In genomic region chr7:92881091-92881485, GRCh38 we compare ENCODE assay signal across 20 cellular contexts. TPM values are rescaled to one million over a fixed set of nuclear protein-coding genes. Genes with fewer than 3 reads are reported as not detected.
DNase-seq lines count a peak whose midpoint lies in the region; ATAC-seq and TF ChIP-seq lines count a peak whose summit lies in the region.
"Had no signal": no experiment of that assay in that cellular context is flagged by ENCODE, and none has a peak within 500 bp of the region (broad histone marks: within the 10 kb centered on the region; RNA-seq: fewer than 3 reads in every experiment).

No MANE protein-coding gene starts in this region.

- no peak overlapping the region for H3K27ac ChIP-seq in neural progenitor cell
- H3K27ac ChIP-seq: BLaER1 treated with 17β-estradiol and CSF1 and Interleukin-3, amounts not matched to agents 10 nM and 100 nM had no signal

- intact Hi-C loops in activated T-helper 2 cell treated with anti-CD3 and anti-CD28 coated beads, Interferon-gamma antibody, Interleukin-2, Interleukin-4, amounts not matched to agents 10 μg/mL and 5 μg/mL and 100 μg/mL, durations not matched to agents 14 hours and 24 hours and 36 hours (cut with micrococcal nuclease): no loop called here

- peaks cover 6% of the 10 kb centered on the region for H3K27me3 Mint-ChIP-seq in activated CD4-positive, alpha-beta T cell treated with anti-CD3 and anti-CD28 coated beads, Interleukin-2, amount 10 ng/mL, durations not matched to agents 7 days and 5 days
- H3K27me3 Mint-ChIP-seq in activated T-helper 2 cell treated with anti-CD3 and anti-CD28 coated beads, Interferon-gamma antibody, Interleukin-2, Interleukin-4, amounts not matched to agents 10 μg/mL and 5 μg/mL and 100 μg/mL, durations not matched to agents 14 hours and 24 hours and 36 hours (ENCODE audit: low read depth): no peaks in the 10 kb centered on the region
- H3K27me3 Mint-ChIP-seq in neural progenitor cell (ENCODE audit: insufficient read depth, low read depth): no peaks in the 10 kb centered on the region
- H3K27me3 Mint-ChIP-seq: CD4-positive, alpha-beta memory T cell; IgD-negative memory B cell had no signal

- H3K9ac ChIP-seq in neural progenitor cell: no peak overlapping the region
- H3K9ac ChIP-seq: BLaER1 treated with 17β-estradiol and CSF1 and Interleukin-3, amounts not matched to agents 10 nM and 100 nM had no signal

- no peak overlapping the region for H3K4me3 Mint-ChIP-seq in activated CD4-positive, alpha-beta T cell treated with anti-CD3 and anti-CD28 coated beads, Interleukin-2, amount 10 ng/mL, durations not matched to agents 7 days and 5 days
- no peak overlapping the region for H3K4me3 Mint-ChIP-seq in activated T-helper 2 cell treated with anti-CD3 and anti-CD28 coated beads, Interferon-gamma antibody, Interleukin-2, Interleukin-4, amounts not matched to agents 10 μg/mL and 5 μg/mL and 100 μg/mL, durations not matched to agents 14 hours and 24 hours and 36 hours (ENCODE audit: low read depth)
- H3K4me3 Mint-ChIP-seq in neural progenitor cell: no peak overlapping the region
- H3K4me3 Mint-ChIP-seq: IgD-negative memory B cell had no signal

- H3K4me1 Mint-ChIP-seq in activated CD4-positive, alpha-beta T cell treated with anti-CD3 and anti-CD28 coated beads, Interleukin-2, amount 10 ng/mL, durations not matched to agents 7 days and 5 days: peaks cover 26% of the 10 kb centered on the region
- H3K4me1 Mint-ChIP-seq in activated T-helper 2 cell treated with anti-CD3 and anti-CD28 coated beads, Interferon-gamma antibody, Interleukin-2, Interleukin-4, amounts not matched to agents 10 μg/mL and 5 μg/mL and 100 μg/mL, durations not matched to agents 14 hours and 24 hours and 36 hours (ENCODE audit: low read depth): peaks cover 32% of the 10 kb centered on the region
- H3K4me1 Mint-ChIP-seq in neural progenitor cell: peaks cover 3% of the 10 kb centered on the region
- H3K4me1 Mint-ChIP-seq: IgD-negative memory B cell had no signal

- H3K4me3 ChIP-seq in GM12865 (ENCODE audit: low read depth, low read length) (no peak overlapping the region), neural progenitor cell (no peak overlapping the region)
- H3K4me3 ChIP-seq: BLaER1 treated with 17β-estradiol and CSF1 and Interleukin-3, amounts not matched to agents 10 nM and 100 nM had no signal

- no peaks in the 10 kb centered on the region for H3K4me1 ChIP-seq in neural progenitor cell
- H3K4me1 ChIP-seq: Caco-2 had no signal

- peak; percentile 8 for DNase-seq in activated CD4-positive, alpha-beta T cell treated with anti-CD3 and anti-CD28 coated beads, Interleukin-2, amount 10 ng/mL, durations not matched to agents 7 days and 5 days
- DNase-seq in activated CD4-positive, alpha-beta T cell treated with anti-CD3 and anti-CD28 coated beads, Interleukin-2, amount 50 U/mL, for 48 hours: no peak
- DNase-seq in GM12865 (ENCODE audit: low read depth) (peak; percentile 12), neural progenitor cell (ENCODE audit: low spot score) (no peak), GM20000 (ENCODE audit: low spot score) (no peak)
- DNase-seq in activated T-helper 2 cell treated with anti-CD3 and anti-CD28 coated beads, Interferon-gamma antibody, Interleukin-2, Interleukin-4, amounts not matched to agents 10 μg/mL and 5 μg/mL and 100 μg/mL, durations not matched to agents 14 hours and 24 hours and 36 hours (ENCODE audit: low spot score): no peak
- no peak for DNase-seq in effector CD8-positive, alpha-beta T cell (lab: John Stamatoyannopoulos, UW)
- DNase-seq: 8988T, DMS 273 treated with DMSO at 0.1 percent for 48 hours, DMS79 treated with DMSO at 0.1 percent for 48 hours, MV-4-11, NCI-H1105 treated with DMSO at 0.1 percent for 48 hours, NCI-H2081, NCI-H2171, NCI-H345 had no signal

- H4K20me1 ChIP-seq in neural progenitor cell (ENCODE audit: low read depth): no peaks in the 10 kb centered on the region
- H4K20me1 ChIP-seq: BLaER1 treated with 17β-estradiol and CSF1 and Interleukin-3, amounts not matched to agents 10 nM and 100 nM had no signal

- no peaks in the 10 kb centered on the region for H3K27me3 ChIP-seq in neural progenitor cell
- H3K27me3 ChIP-seq: BLaER1 treated with 17β-estradiol and CSF1 and Interleukin-3, amounts not matched to agents 10 nM and 100 nM had no signal

- H2AFZ ChIP-seq in neural progenitor cell (replicated peaks): no peak overlapping the region

- H3K36me3 ChIP-seq in neural progenitor cell: no peaks in the 10 kb centered on the region
- H3K36me3 ChIP-seq: BLaER1 treated with 17β-estradiol and CSF1 and Interleukin-3, amounts not matched to agents 10 nM and 100 nM had no signal

- CTCF ChIA-PET in activated CD4-positive, alpha-beta T cell treated with anti-CD3 and anti-CD28 coated beads, Interleukin-2, amount 10 ng/mL, durations not matched to agents 7 days and 5 days (lab: Charles Lee): interaction anchor here (1.0 to 1.2 kb wide), 2 partner anchors 11 to 16 kb away, joined by 3 to 5 read pairs; no protein-coding TSS in a partner anchor

- no peak for ATAC-seq in HG02981 (IDR thresholded peaks at IDR 0.05; ENCODE audit: unreplicated experiment)

- no peak overlapping the region for H3K27ac Mint-ChIP-seq in activated CD4-positive, alpha-beta T cell treated with anti-CD3 and anti-CD28 coated beads, Interleukin-2, amount 10 ng/mL, durations not matched to agents 7 days and 5 days
- peak overlapping the region; percentile 14 for H3K27ac Mint-ChIP-seq in activated T-helper 2 cell treated with anti-CD3 and anti-CD28 coated beads, Interferon-gamma antibody, Interleukin-2, Interleukin-4, amounts not matched to agents 10 μg/mL and 5 μg/mL and 100 μg/mL, durations not matched to agents 14 hours and 24 hours and 36 hours
- H3K27ac Mint-ChIP-seq in neural progenitor cell: peak overlapping the region; percentile 54
- H3K27ac Mint-ChIP-seq: IgD-negative memory B cell had no signal

- H3K36me3 Mint-ChIP-seq in activated CD4-positive, alpha-beta T cell treated with anti-CD3 and anti-CD28 coated beads, Interleukin-2, amount 10 ng/mL, durations not matched to agents 7 days and 5 days (ENCODE audit: low read depth): peaks cover 13% of the 10 kb centered on the region
- H3K36me3 Mint-ChIP-seq in activated T-helper 2 cell treated with anti-CD3 and anti-CD28 coated beads, Interferon-gamma antibody, Interleukin-2, Interleukin-4, amounts not matched to agents 10 μg/mL and 5 μg/mL and 100 μg/mL, durations not matched to agents 14 hours and 24 hours and 36 hours (ENCODE audit: low read depth): peaks cover 28% of the 10 kb centered on the region
- H3K36me3 Mint-ChIP-seq in neural progenitor cell: peaks cover 5% of the 10 kb centered on the region
- H3K36me3 Mint-ChIP-seq: CD4-positive, alpha-beta memory T cell had no signal

- TF ChIP-seq CTCF in GM12865 (IDR thresholded peaks at IDR 0.05; ENCODE audit: insufficient read depth, low read depth, low read length, missing control alignments) (no peak), neural progenitor cell (IDR thresholded peaks at IDR 0.05) (no peak), GM20000 (IDR thresholded peaks at IDR 0.05; ENCODE audit: extremely low read depth, missing control alignments) (no peak)

- POLR2A ChIA-PET in activated CD4-positive, alpha-beta T cell treated with anti-CD3 and anti-CD28 coated beads, Interleukin-2, amount 10 ng/mL, durations not matched to agents 7 days and 5 days (lab: Charles Lee): no interaction called here

- H3K9me3 ChIP-seq in neural progenitor cell (ENCODE audit: low read depth): no peaks in the 10 kb centered on the region

- H3F3A ChIP-seq in neural progenitor cell (ENCODE audit: low read depth): no peaks in the 10 kb centered on the region

- H3K79me2 ChIP-seq in neural progenitor cell (ENCODE audit: low read depth): no peaks in the 10 kb centered on the region

- H3K4me2 ChIP-seq in neural progenitor cell: no peak overlapping the region
- H3K4me2 ChIP-seq: BLaER1 treated with 17β-estradiol and CSF1 and Interleukin-3, amounts not matched to agents 10 nM and 100 nM had no signal

- peaks cover 24% of the 10 kb centered on the region for H3K9me3 Mint-ChIP-seq in activated CD4-positive, alpha-beta T cell treated with anti-CD3 and anti-CD28 coated beads, Interleukin-2, amount 10 ng/mL, durations not matched to agents 7 days and 5 days
- peaks cover 48% of the 10 kb centered on the region for H3K9me3 Mint-ChIP-seq in activated T-helper 2 cell treated with anti-CD3 and anti-CD28 coated beads, Interferon-gamma antibody, Interleukin-2, Interleukin-4, amounts not matched to agents 10 μg/mL and 5 μg/mL and 100 μg/mL, durations not matched to agents 14 hours and 24 hours and 36 hours
- peaks cover 38% of the 10 kb centered on the region for H3K9me3 Mint-ChIP-seq in neural progenitor cell

RNA-seq across cellular contexts. Expression of gene CDK6, which starts 44.7 kb away (rescaled TPM):
- total RNA-seq in activated CD4-positive, alpha-beta T cell treated with anti-CD3 and anti-CD28 coated beads, Interleukin-2, amount 10 ng/mL, durations not matched to agents 7 days and 5 days: 10 to 100 TPM; 84.1 to 95.4 TPM
- total RNA-seq in activated T-helper 2 cell treated with anti-CD3 and anti-CD28 coated beads, Interferon-gamma antibody, Interleukin-2, Interleukin-4, amounts not matched to agents 10 μg/mL and 5 μg/mL and 100 μg/mL, durations not matched to agents 14 hours and 24 hours and 36 hours: 254 and 265 TPM in 2 replicates
- 3.6 and 6.0 TPM in 2 replicates for total RNA-seq in neural progenitor cell (ENCODE audit: low replicate concordance)

Comparison
In these comparisons a context has a peak if more than half of its experiments do, and no peak if none do; other contexts are left out.
1. DNase-seq: peak in activated CD4-positive, alpha-beta T cell treated with anti-CD3 and anti-CD28 coated beads, Interleukin-2, amount 10 ng/mL, durations not matched to agents 7 days and 5 days (single experiment) and GM12865 (single experiment); none in activated CD4-positive, alpha-beta T cell treated with anti-CD3 and anti-CD28 coated beads, Interleukin-2, amount 50 U/mL, for 48 hours (0 of 2), activated T-helper 2 cell treated with anti-CD3 and anti-CD28 coated beads, Interferon-gamma antibody, Interleukin-2, Interleukin-4, amounts not matched to agents 10 μg/mL and 5 μg/mL and 100 μg/mL, durations not matched to agents 14 hours and 24 hours and 36 hours (single experiment), neural progenitor cell (single experiment), GM20000 (single experiment) and effector CD8-positive, alpha-beta T cell (single experiment).
2. RNA of gene CDK6, which starts 44.7 kb away (total RNA-seq): 254 to 265 TPM in activated T-helper 2 cell treated with anti-CD3 and anti-CD28 coated beads, Interferon-gamma antibody, Interleukin-2, Interleukin-4, amounts not matched to agents 10 μg/mL and 5 μg/mL and 100 μg/mL, durations not matched to agents 14 hours and 24 hours and 36 hours and 84.1 to 95.4 TPM in activated CD4-positive, alpha-beta T cell treated with anti-CD3 and anti-CD28 coated beads, Interleukin-2, amount 10 ng/mL, durations not matched to agents 7 days and 5 days; 3.6 to 6.0 TPM in neural progenitor cell; every median in the first group is over 10 times any median in the second.